ENCODE assay signal across 8 cellular contexts in genomic region chr7:36021367-36021766, GRCh38.
DNase-seq lines count a peak whose midpoint lies in the region; ATAC-seq and TF ChIP-seq lines count a peak whose summit lies in the region.

No MANE protein-coding gene starts in this region.

- H3K4me3 ChIP-seq in MM.1S (ENCODE audit: low read length) (no peak overlapping the region), choroid plexus epithelial cell (ENCODE audit: low read depth, low read length) (no peak overlapping the region), neuronal stem cell (ENCODE audit: low read length in 2 of 2) (no peak overlapping the region)

- H3K23ac ChIP-seq in neuronal stem cell (ENCODE audit: low read depth, low read length, poor library complexity): no peak overlapping the region

- no peak for ATAC-seq in GM19467 (IDR thresholded peaks at IDR 0.05; ENCODE audit: unreplicated experiment)
- no peak for ATAC-seq in HG03565 (IDR thresholded peaks at IDR 0.05; ENCODE audit: unreplicated experiment)

- no peaks in the 10 kb centered on the region for H3F3A ChIP-seq in MM.1S (ENCODE audit: insufficient read depth, low read length)

- H3K27ac ChIP-seq in MM.1S (ENCODE audit: low read length) (no peak overlapping the region), neuronal stem cell (replicated peaks; ENCODE audit: low read length) (no peak overlapping the region)

- H3K9ac ChIP-seq in MM.1S (ENCODE audit: low read length): no peak overlapping the region
- H3K9ac ChIP-seq in neuronal stem cell (ENCODE audit: low read depth, low read length, poor library complexity): no peak overlapping the region

- no peak overlapping the region for H2BK5ac ChIP-seq in neuronal stem cell (ENCODE audit: low read length)

- TF ChIP-seq CTCF in GM10266 (IDR thresholded peaks at IDR 0.05; ENCODE audit: control insufficient read depth, insufficient read depth, low read depth, missing control alignments) (peak; percentile 53), MM.1S (IDR thresholded peaks at IDR 0.05; ENCODE audit: low read length) (peak; percentile 60), choroid plexus epithelial cell (conservative IDR thresholded peaks at IDR 0.05; ENCODE audit: low read depth, low read length) (peak; percentile 76)

- no peak overlapping the region for H4K91ac ChIP-seq in neuronal stem cell (ENCODE audit: low read depth, low read length, poor library complexity)

- H3K14ac ChIP-seq in neuronal stem cell (ENCODE audit: low read length): no peak overlapping the region

- H3K4me2 ChIP-seq in MM.1S (ENCODE audit: low read depth, low read length): no peak overlapping the region
- H3K4me2 ChIP-seq in neuronal stem cell (ENCODE audit: insufficient read depth, low read length, poor library complexity, severe bottlenecking): no peak overlapping the region

- no peak overlapping the region for H3K4ac ChIP-seq in neuronal stem cell (ENCODE audit: low read length)

- H2BK120ac ChIP-seq in neuronal stem cell (ENCODE audit: low read depth, low read length): no peak overlapping the region

- no peaks in the 10 kb centered on the region for H3K79me2 ChIP-seq in MM.1S (ENCODE audit: low read length)

- H3K79me1 ChIP-seq in neuronal stem cell (ENCODE audit: low read depth, low read length): no peaks in the 10 kb centered on the region

- DNase-seq in GM10266 (ENCODE audit: extremely low spot score) (no peak), MM.1S (peak; percentile 54), choroid plexus epithelial cell (ENCODE audit: low read depth) (peak; percentile 54), neuronal stem cell (ENCODE audit: low spot score) (no peak), AG08396 (ENCODE audit: low spot score) (no peak), NCI-H1694 (lab: John Stamatoyannopoulos, UW) (no peak)

- H3K18ac ChIP-seq in neuronal stem cell (ENCODE audit: low read length): no peak overlapping the region

- H4K20me1 ChIP-seq in MM.1S (ENCODE audit: insufficient read depth, low read length): no peaks in the 10 kb centered on the region

- no peak overlapping the region for H2BK15ac ChIP-seq in neuronal stem cell (ENCODE audit: low read length)

- H2AK5ac ChIP-seq in neuronal stem cell (ENCODE audit: low read depth, low read length): peak overlapping the region; percentile 36

- WGBS in neuronal stem cell (ENCODE audit: extremely low coverage in 2 of 2, insufficient read length in 2 of 2, insufficient replicate concordance in 1 of 2), 2 donors: no CpG with 5 or more reads among the region's 5 CpGs

- H3K36me3 ChIP-seq in MM.1S (replicated peaks; ENCODE audit: insufficient read depth, low read length) (no peaks in the 10 kb centered on the region), neuronal stem cell (replicated peaks in 1 of 2; ENCODE audit: control insufficient read depth in 2 of 2, insufficient read depth in 2 of 2, low read length in 2 of 2) (no peaks in the 10 kb centered on the region)

- no peak overlapping the region for H4K8ac ChIP-seq in neuronal stem cell (ENCODE audit: low read depth, low read length)

- H3K9me3 ChIP-seq in MM.1S (replicated peaks; ENCODE audit: insufficient read depth, low read length): no peaks in the 10 kb centered on the region
- H3K9me3 ChIP-seq in neuronal stem cell (replicated peaks in 1 of 2; ENCODE audit: control insufficient read depth in 2 of 2, insufficient read depth in 1 of 2, low read depth in 1 of 2, low read length in 2 of 2): no peaks in the 10 kb centered on the region

- peak overlapping the region; percentile 55; the same call in 1 of the 2 replicates for H2AFZ ChIP-seq in MM.1S (ENCODE audit: low read length)
- no peak overlapping the region for H2AFZ ChIP-seq in neuronal stem cell (ENCODE audit: low read length)

- peak overlapping the region; percentile 65 for H2BK12ac ChIP-seq in neuronal stem cell (ENCODE audit: low read length)

- H3K27me3 ChIP-seq in MM.1S (replicated peaks; ENCODE audit: insufficient read depth, low read length) (no peaks in the 10 kb centered on the region), neuronal stem cell (ENCODE audit: control insufficient read depth in 3 of 3, insufficient read depth in 3 of 3, low read depth in 1 of 3, low read length in 3 of 3) (peaks cover 0 to 9% (median 0%) of the 10 kb centered on the region in 3 experiments)

- no peaks in the 10 kb centered on the region for H3K9me2 ChIP-seq in MM.1S (replicated peaks; ENCODE audit: insufficient read depth, low read length)

- no peaks in the 10 kb centered on the region for H3K4me1 ChIP-seq in MM.1S (ENCODE audit: low read length)
- no peaks in the 10 kb centered on the region for H3K4me1 ChIP-seq in neuronal stem cell (ENCODE audit: control insufficient read depth in 2 of 2, insufficient read depth in 1 of 2, low read depth in 1 of 2, low read length in 2 of 2)

Comparison
In these comparisons a context has a peak if more than half of its experiments do, and no peak if none do; other contexts are left out.
1. DNase-seq: peak in MM.1S (single experiment) and choroid plexus epithelial cell (single experiment); none in GM10266 (single experiment), neuronal stem cell (single experiment), AG08396 (single experiment) and NCI-H1694 (single experiment).
2. Peak in every context shown above with its lines, with median percentiles within 50 percentile points of each other: CTCF ChIP-seq.